ENCODE assay signal across 8 cellular contexts in the genomic region with DNA sequence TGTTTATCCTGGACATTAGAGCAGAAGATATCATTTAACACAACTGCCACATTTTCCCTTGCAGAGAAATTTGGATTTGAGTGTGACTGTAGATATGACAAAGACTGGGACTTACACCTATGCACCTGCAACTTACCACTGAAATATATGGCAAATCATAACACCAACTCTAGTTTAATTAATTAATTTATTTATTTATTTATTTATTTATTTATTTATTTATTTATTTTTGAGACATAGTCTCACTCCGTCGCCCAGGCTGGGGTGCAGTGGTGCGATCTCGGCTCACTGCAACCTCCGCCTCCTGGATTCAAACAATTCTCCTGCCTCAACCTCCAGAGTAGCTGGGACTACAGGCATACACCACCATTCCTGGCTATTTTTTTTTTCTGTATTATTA. TPM values are rescaled to one million over a fixed set of nuclear protein-coding genes. Genes with fewer than 3 reads are reported as not detected.
"Had no signal": no experiment of that assay in that cellular context is flagged by ENCODE, and none has a peak within 500 bp of the region (broad histone marks: within the 10 kb centered on the region; RNA-seq: fewer than 3 reads in every experiment).

No MANE protein-coding gene starts in this region.

RNA-seq across cellular contexts. Expression of a gene that starts 50.4 kb away (rescaled TPM):
- polyA plus RNA-seq: naive thymus-derived CD8-positive, alpha-beta T cell; neural cell; ovary; pancreas; sigmoid colon; small intestine; smooth muscle cell; spleen had no signal
